ENCODE assay signal across 10 cellular contexts in genomic region chr7:156998988-156999610, GRCh38. TPM values are rescaled to one million over a fixed set of nuclear protein-coding genes. Genes with fewer than 3 reads are reported as not detected.
DNase-seq lines count a peak whose midpoint lies in the region; ATAC-seq and TF ChIP-seq lines count a peak whose summit lies in the region.
"Had no signal": no experiment of that assay in that cellular context is flagged by ENCODE, and none has a peak within 500 bp of the region (broad histone marks: within the 10 kb centered on the region; RNA-seq: fewer than 3 reads in every experiment).

No MANE protein-coding gene starts in this region.

- no peak overlapping the region for H3K27ac ChIP-seq in mesendoderm (ENCODE audit: low read depth, low read length)
- no peak overlapping the region for H3K27ac ChIP-seq in upper lobe of right lung

- no peaks in the 10 kb centered on the region for H3K79me2 ChIP-seq in mesendoderm (ENCODE audit: control insufficient read depth, insufficient read depth, low read length)

- H3K79me1 ChIP-seq in mesendoderm (ENCODE audit: low read length) = no peaks in the 10 kb centered on the region

- WGBS in mesendoderm (ENCODE audit: extremely low coverage, insufficient coverage, low lambda C conversion rate) = no CpG with 5 or more reads among the region's 13 CpGs

- H3K4me1 ChIP-seq in mesendoderm (ENCODE audit: control insufficient read depth, low read depth, low read length) (no peaks in the 10 kb centered on the region), upper lobe of right lung (peaks cover 25% of the 10 kb centered on the region)

- no peak overlapping the region for H2BK120ac ChIP-seq in mesendoderm (ENCODE audit: low read depth, low read length)

- POLR2A ChIA-PET in MCF 10A (lab: Yijun Ruan, JAX) = interaction anchor here (1.3 kb wide), 1 partner anchor 11 kb away, joined by 3 read pairs; no protein-coding TSS in a partner anchor

- H4K8ac ChIP-seq in mesendoderm (ENCODE audit: low read depth, low read length) = no peak overlapping the region

- CTCF ChIA-PET in MCF 10A (lab: Yijun Ruan, JAX) = interaction anchor here (0.5 kb wide), 1 partner anchor 523 kb away, joined by 3 read pairs; no protein-coding TSS in a partner anchor

- no TSS peak for BruUV-seq in MCF 10A (replicated peaks; lab: Mats Ljungman, UMichigan)

- H3K56ac ChIP-seq in mesendoderm (ENCODE audit: low read length) = no peak overlapping the region

- no peak overlapping the region for H3K18ac ChIP-seq in mesendoderm (ENCODE audit: low read length)

- no peak overlapping the region for H2BK15ac ChIP-seq in mesendoderm (replicated peaks; ENCODE audit: low read depth)

- H3K36me3 ChIP-seq in mesendoderm (ENCODE audit: control insufficient read depth, insufficient read depth, low read length) (no peaks in the 10 kb centered on the region), upper lobe of right lung (no peaks in the 10 kb centered on the region)

- H3K4me3 ChIP-seq in mesendoderm (ENCODE audit: low read length) (no peak overlapping the region), upper lobe of right lung (peak overlapping the region; percentile 52)

- H3K4me3 Mint-ChIP-seq in MCF 10A (ENCODE audit: unreplicated experiment) = peak overlapping the region; percentile 57

- H3K27me3 ChIP-seq in mesendoderm (ENCODE audit: insufficient read depth, low read length, poor library complexity) = peaks cover 64% of the 10 kb centered on the region
- peaks cover 58% of the 10 kb centered on the region for H3K27me3 ChIP-seq in upper lobe of right lung

- peak overlapping the region; percentile 42 for H3K27ac Mint-ChIP-seq in MCF 10A (ENCODE audit: low read depth, unreplicated experiment)

- no peaks in the 10 kb centered on the region for H3K9me3 ChIP-seq in upper lobe of right lung

- TF ChIP-seq CTCF in MCF 10A (IDR thresholded peaks at IDR 0.05; ENCODE audit: unreplicated experiment) (no peak), upper lobe of right lung (IDR thresholded peaks at IDR 0.05) (no peak)

- no peak overlapping the region for H4K5ac ChIP-seq in mesendoderm (ENCODE audit: low read length)

- no peaks in the 10 kb centered on the region for H3K27me3 Mint-ChIP-seq in MCF 10A (ENCODE audit: insufficient read depth, unreplicated experiment)

- peaks cover 5% of the 10 kb centered on the region for H3K36me3 Mint-ChIP-seq in MCF 10A (ENCODE audit: insufficient read depth, unreplicated experiment)

- no peak overlapping the region for H3K9ac ChIP-seq in mesendoderm (ENCODE audit: low read length)

- peak; percentile 73 for DNase-seq in cardiac septum (ENCODE audit: low spot score)
- DNase-seq in left cardiac atrium = no peak
- no peak for DNase-seq in MCF 10A (ENCODE audit: unreplicated experiment)
- peak; percentile 20 for DNase-seq in mesendoderm
- DNase-seq in upper lobe of right lung = no peak
- no peak for DNase-seq in LoVo (ENCODE audit: low spot score)
- DNase-seq in NCI-H748 treated with DMSO at 0.1 percent for 48 hours (lab: John Stamatoyannopoulos, UW) = no peak
- DNase-seq: Karpas-422 had no signal

- H3K9me3 Mint-ChIP-seq in MCF 10A (ENCODE audit: unreplicated experiment) = no peaks in the 10 kb centered on the region

- no peak overlapping the region for H3K23ac ChIP-seq in mesendoderm (ENCODE audit: low read length)

- H3K4me1 Mint-ChIP-seq in MCF 10A (ENCODE audit: insufficient read depth, unreplicated experiment) = peaks cover 6% of the 10 kb centered on the region

- intact Hi-C loops in cardiac septum (cut with DNase I) = no loop called here
- intact Hi-C loops in left cardiac atrium (cut with DNase I) = no loop called here
- intact Hi-C loops in MCF 10A (cut with micrococcal nuclease) = no loop called here
- intact Hi-C loops in upper lobe of right lung (cut with DNase I) = no loop called here

- no peak overlapping the region for H3K4me2 ChIP-seq in mesendoderm (ENCODE audit: low read length)

- H2AK5ac ChIP-seq in mesendoderm (ENCODE audit: low read length) = no peak overlapping the region

- ATAC-seq in left cardiac atrium = no peak
- ATAC-seq in upper lobe of right lung = no peak
- ATAC-seq in activated CD4-positive, CD25-positive, alpha-beta regulatory T cell treated with anti-CD3 and anti-CD28 coated beads, Interleukin-2, amount 50 U/mL, for 24 hours = no peak

- H2BK5ac ChIP-seq in mesendoderm (ENCODE audit: low read length) = no peak overlapping the region

- no peak overlapping the region for H3K4ac ChIP-seq in mesendoderm (ENCODE audit: low read depth, low read length)

RNA-seq across cellular contexts. Expression of gene MNX1, which starts 11.4 kb away (rescaled TPM):
- total RNA-seq in cardiac septum = not detected
- not detected for total RNA-seq in left cardiac atrium
- 0.42 and 0.47 TPM in 2 replicates for total RNA-seq in MCF 10A (2022)
- polyA plus RNA-seq in mesendoderm (2013, experiment 1 of 2) = 0.20 TPM
- polyA plus RNA-seq in mesendoderm (2013, experiment 2 of 2) = 0.24 TPM
- total RNA-seq in upper lobe of right lung = 0.93 TPM
- total RNA-seq: mesenteric fat pad had no signal

RNA-seq across cellular contexts. Expression of gene NOM1, which starts 49.6 kb away (rescaled TPM):
- total RNA-seq in cardiac septum (13.0 TPM), left cardiac atrium (1 to 10 TPM; 8.9 to 9.4 TPM), MCF 10A (2022) (25.9 and 34.1 TPM in 2 replicates), upper lobe of right lung (20.6 TPM)
- polyA plus RNA-seq in mesendoderm (2013, experiment 1 of 2) = 15.8 TPM
- 16.2 TPM for polyA plus RNA-seq in mesendoderm (2013, experiment 2 of 2)

Comparison
In these comparisons a context has a peak if more than half of its experiments do, and no peak if none do; other contexts are left out.
1. DNase-seq: peak in cardiac septum (single experiment) and mesendoderm (single experiment); none in left cardiac atrium (single experiment), MCF 10A (single experiment), upper lobe of right lung (single experiment), LoVo (single experiment) and NCI-H748 treated with DMSO at 0.1 percent for 48 hours (single experiment).